In genomic region chr5:159061834-159062530, GRCh38 we compare ENCODE assay signal across 2 cellular contexts.
TF ChIP-seq lines count a peak whose summit lies in the region.

No MANE protein-coding gene starts in this region.

TF ChIP-seq in IMR-90, 13 proteins besides CTCF, POLR2A, EP300 and RAD21 (continued from another document):
- TF ChIP-seq USF2 (IDR thresholded peaks at IDR 0.05; ENCODE audit: low read depth, low read length): no peak
- no peak for TF ChIP-seq CEBPB (IDR thresholded peaks at IDR 0.05; ENCODE audit: low read depth, low read length)
- TF ChIP-seq MAZ (IDR thresholded peaks at IDR 0.05; ENCODE audit: borderline replicate concordance, low read depth, low read length): no peak
- no peak for TF ChIP-seq NFE2L2 (IDR thresholded peaks at IDR 0.05; ENCODE audit: low read depth, low read length)
- TF ChIP-seq BHLHE40 (IDR thresholded peaks at IDR 0.05; ENCODE audit: low read depth, low read length): no peak
TF ChIP-seq in IMR-90: peak in this region for 0.

TF ChIP-seq in GM12891, 5 proteins besides CTCF, POLR2A, EP300 and RAD21 (continued from another document):
- no peak for TF ChIP-seq TAF1 (IDR thresholded peaks at IDR 0.05; ENCODE audit: low read depth, low read length)
